ENCODE assay signal across 20 cellular contexts in genomic region chr6:157884756-157885155, GRCh38.
DNase-seq lines count a peak whose midpoint lies in the region; ATAC-seq and TF ChIP-seq lines count a peak whose summit lies in the region.
"Had no signal": no experiment of that assay in that cellular context is flagged by ENCODE, and none has a peak within 500 bp of the region (broad histone marks: within the 10 kb centered on the region; RNA-seq: fewer than 3 reads in every experiment).

No MANE protein-coding gene starts in this region.

- CTCF ChIA-PET in activated naive CD4-positive, alpha-beta T cell treated with anti-CD3 and anti-CD28 coated beads, Interleukin-2, amount 10 ng/mL, durations not matched to agents 7 days and 5 days (lab: Charles Lee) = interaction anchor here (1.0 to 3.5 kb wide), 4 partner anchors 8 to 218 kb away, joined by 4 to 20 read pairs (median 6); no protein-coding TSS in a partner anchor
- CTCF ChIA-PET in activated B cell treated with CpG ODN at 0.5 μM for 24 hours (lab: Charles Lee) = interaction anchor here (1.5 to 2.3 kb wide), 3 partner anchors 11 to 188 kb away, joined by 3 to 12 read pairs (median 10); no protein-coding TSS in a partner anchor

- peaks cover 53% of the 10 kb centered on the region for H3K4me1 Mint-ChIP-seq in activated naive CD4-positive, alpha-beta T cell treated with anti-CD3 and anti-CD28 coated beads, Interleukin-2, amount 10 ng/mL, durations not matched to agents 7 days and 5 days
- peaks cover 42% of the 10 kb centered on the region for H3K4me1 Mint-ChIP-seq in activated B cell treated with CpG ODN at 0.5 μM for 24 hours
- peaks cover 86% of the 10 kb centered on the region for H3K4me1 Mint-ChIP-seq in stimulated activated naive CD8-positive, alpha-beta T cell treated with anti-CD3 and anti-CD28 coated beads, Interleukin-15, amount 100 ng/mL, for 72 hours

- POLR2A ChIA-PET in activated B cell treated with CpG ODN at 0.5 μM for 24 hours (lab: Charles Lee) = interaction anchor here (1.1 to 2.3 kb wide), 3 partner anchors 124 to 562 kb away, joined by 3 to 10 read pairs (median 3); no protein-coding TSS in a partner anchor

- peaks cover 63% of the 10 kb centered on the region for H3K36me3 Mint-ChIP-seq in activated naive CD4-positive, alpha-beta T cell treated with anti-CD3 and anti-CD28 coated beads, Interleukin-2, amount 10 ng/mL, durations not matched to agents 7 days and 5 days
- H3K36me3 Mint-ChIP-seq in activated B cell treated with CpG ODN at 0.5 μM for 24 hours (ENCODE audit: low read depth) = peaks cover 88% of the 10 kb centered on the region

- intact Hi-C loops in activated B cell treated with CpG ODN at 0.5 μM for 24 hours (cut with micrococcal nuclease) = loop anchor here (2.0 to 5.0 kb wide), 2 partner anchors 98 to 188 kb away; partner anchors contain the start of gene SYNJ2

- H3K9me3 Mint-ChIP-seq in activated naive CD4-positive, alpha-beta T cell treated with anti-CD3 and anti-CD28 coated beads, Interleukin-2, amount 10 ng/mL, durations not matched to agents 7 days and 5 days = peaks cover 6% of the 10 kb centered on the region
- no peaks in the 10 kb centered on the region for H3K9me3 Mint-ChIP-seq in activated B cell treated with CpG ODN at 0.5 μM for 24 hours
- peaks cover 0 to 14% of the 10 kb centered on the region in 2 donors for H3K9me3 Mint-ChIP-seq in stimulated activated naive CD8-positive, alpha-beta T cell treated with anti-CD3 and anti-CD28 coated beads, Interleukin-15, amount 100 ng/mL, for 72 hours
- H3K9me3 Mint-ChIP-seq: nephron, WTC11 had no signal

- ATAC-seq in activated B cell treated with CpG ODN at 0.5 μM for 24 hours (ENCODE audit: low read depth) (no peak), GM21737 (IDR thresholded peaks at IDR 0.05; ENCODE audit: unreplicated experiment) (no peak), HG03521 (IDR thresholded peaks at IDR 0.05; ENCODE audit: unreplicated experiment) (no peak), left lobe of liver (no peak)
- ATAC-seq in stimulated activated naive CD8-positive, alpha-beta T cell treated with anti-CD3 and anti-CD28 coated beads, Interleukin-15, amount 100 ng/mL, for 72 hours = no peak
- ATAC-seq: WTC11 had no signal

- no peak overlapping the region for H3K4me3 Mint-ChIP-seq in activated naive CD4-positive, alpha-beta T cell treated with anti-CD3 and anti-CD28 coated beads, Interleukin-2, amount 10 ng/mL, durations not matched to agents 7 days and 5 days
- no peak overlapping the region for H3K4me3 Mint-ChIP-seq in activated B cell treated with CpG ODN at 0.5 μM for 24 hours
- peak overlapping the region in 1 of 2 donors; percentile 61 for H3K4me3 Mint-ChIP-seq in stimulated activated naive CD8-positive, alpha-beta T cell treated with anti-CD3 and anti-CD28 coated beads, Interleukin-15, amount 100 ng/mL, for 72 hours
- H3K4me3 Mint-ChIP-seq: nephron, WTC11 had no signal

- no peak for DNase-seq in activated naive CD4-positive, alpha-beta T cell treated with anti-CD3 and anti-CD28 coated beads, Interleukin-2, amount 10 ng/mL, durations not matched to agents 7 days and 5 days
- DNase-seq in activated naive CD4-positive, alpha-beta T cell treated with anti-CD3 and anti-CD28 coated beads, Interleukin-2, amount 50 U/mL, for 16 hours = no peak
- DNase-seq in activated B cell treated with CpG ODN at 0.5 μM for 24 hours = no peak
- peak; percentile 32 for DNase-seq in dermis blood vessel endothelial cell
- DNase-seq in stimulated activated naive CD8-positive, alpha-beta T cell treated with anti-CD3 and anti-CD28 coated beads, Interleukin-15, amount 100 ng/mL, for 72 hours = no peak
- DNase-seq in left lobe of liver (ENCODE audit: low spot score) = no peak
- DNase-seq: activated gamma-delta T cell, GF-D8, HCEC 1CT, heart left ventricle, left cardiac atrium, mesendoderm, NCI-H1436, NCI-H524, posterior cingulate gyrus, RPMI8226 had no signal

- no peaks in the 10 kb centered on the region for H3K27me3 Mint-ChIP-seq in activated naive CD4-positive, alpha-beta T cell treated with anti-CD3 and anti-CD28 coated beads, Interleukin-2, amount 10 ng/mL, durations not matched to agents 7 days and 5 days
- H3K27me3 Mint-ChIP-seq in activated B cell treated with CpG ODN at 0.5 μM for 24 hours = no peaks in the 10 kb centered on the region
- no peaks in the 10 kb centered on the region for H3K27me3 Mint-ChIP-seq in stimulated activated naive CD8-positive, alpha-beta T cell treated with anti-CD3 and anti-CD28 coated beads, Interleukin-15, amount 100 ng/mL, for 72 hours

- H3K27ac Mint-ChIP-seq in activated naive CD4-positive, alpha-beta T cell treated with anti-CD3 and anti-CD28 coated beads, Interleukin-2, amount 10 ng/mL, durations not matched to agents 7 days and 5 days = peak overlapping the region; percentile 86
- peak overlapping the region; percentile 4 for H3K27ac Mint-ChIP-seq in activated B cell treated with CpG ODN at 0.5 μM for 24 hours
- H3K27ac Mint-ChIP-seq in stimulated activated naive CD8-positive, alpha-beta T cell treated with anti-CD3 and anti-CD28 coated beads, Interleukin-15, amount 100 ng/mL, for 72 hours = peak overlapping the region; percentile 61 to 89
- H3K27ac Mint-ChIP-seq: nephron, WTC11 had no signal

- TF ChIP-seq CTCF in activated B cell treated with CpG ODN at 0.5 μM for 24 hours (IDR thresholded peaks at IDR 0.05) = no peak

Comparison
In these comparisons a context has a peak if more than half of its experiments do, and no peak if none do; other contexts are left out.
1. H3K27ac Mint-ChIP-seq: peak in every context shown above with its lines; median percentile 86 in activated naive CD4-positive, alpha-beta T cell treated with anti-CD3 and anti-CD28 coated beads, Interleukin-2, amount 10 ng/mL, durations not matched to agents 7 days and 5 days; 75 in stimulated activated naive CD8-positive, alpha-beta T cell treated with anti-CD3 and anti-CD28 coated beads, Interleukin-15, amount 100 ng/mL, for 72 hours; 4 in activated B cell treated with CpG ODN at 0.5 μM for 24 hours.